13 cellular contexts compared by ENCODE assay signal in genomic region chr12:113463746-113464743, GRCh38. TPM values are rescaled to one million over a fixed set of nuclear protein-coding genes. Genes with fewer than 3 reads are reported as not detected.
DNase-seq lines count a peak whose midpoint lies in the region; ATAC-seq and TF ChIP-seq lines count a peak whose summit lies in the region.
"Had no signal": no experiment of that assay in that cellular context is flagged by ENCODE, and none has a peak within 500 bp of the region (broad histone marks: within the 10 kb centered on the region; RNA-seq: fewer than 3 reads in every experiment).

No MANE protein-coding gene starts in this region.

- H3K4me3 ChIP-seq in heart left ventricle (peak overlapping the region in 10 of 12 donors; percentile 18 to 40 (median 32)), suprapubic skin (peak overlapping the region; percentile 39)

- peaks cover 62% of the 10 kb centered on the region for H3K27me3 Mint-ChIP-seq in activated T-helper 2 cell treated with anti-CD3 and anti-CD28 coated beads, Interferon-gamma antibody, Interleukin-2, Interleukin-4, amounts not matched to agents 10 μg/mL and 5 μg/mL and 100 μg/mL, durations not matched to agents 14 hours and 24 hours and 36 hours (ENCODE audit: low read depth)

- H3K4me1 Mint-ChIP-seq in activated T-helper 2 cell treated with anti-CD3 and anti-CD28 coated beads, Interferon-gamma antibody, Interleukin-2, Interleukin-4, amounts not matched to agents 10 μg/mL and 5 μg/mL and 100 μg/mL, durations not matched to agents 14 hours and 24 hours and 36 hours (ENCODE audit: low read depth) = peaks cover 12% of the 10 kb centered on the region

- no peak for DNase-seq in heart left ventricle
- no peak for DNase-seq in left cardiac atrium
- DNase-seq in activated T-helper 2 cell treated with anti-CD3 and anti-CD28 coated beads, Interferon-gamma antibody, Interleukin-2, Interleukin-4, amounts not matched to agents 10 μg/mL and 5 μg/mL and 100 μg/mL, durations not matched to agents 14 hours and 24 hours and 36 hours (ENCODE audit: low spot score) = no peak
- DNase-seq in kidney tubule cell (ENCODE audit: low spot score) = peak; percentile 8
- no peak for DNase-seq in suprapubic skin (ENCODE audit: low spot score in 2 of 2)
- DNase-seq in germinal center (ENCODE audit: low spot score) = no peak
- DNase-seq: activated CD4-positive, CD25-positive, alpha-beta regulatory T cell; CD4-positive, CD25-positive, alpha-beta regulatory T cell had no signal

- TF ChIP-seq EP300 in suprapubic skin (IDR thresholded peaks at IDR 0.05) = no peak

- H3K9me3 ChIP-seq in heart left ventricle (no peaks in the 10 kb centered on the region), suprapubic skin (no peaks in the 10 kb centered on the region)

- TF ChIP-seq POLR2A in heart left ventricle (IDR thresholded peaks at IDR 0.05) (no peak), suprapubic skin (IDR thresholded peaks at IDR 0.05) (no peak)

- no peak overlapping the region for H3K4me3 Mint-ChIP-seq in activated T-helper 2 cell treated with anti-CD3 and anti-CD28 coated beads, Interferon-gamma antibody, Interleukin-2, Interleukin-4, amounts not matched to agents 10 μg/mL and 5 μg/mL and 100 μg/mL, durations not matched to agents 14 hours and 24 hours and 36 hours (ENCODE audit: low read depth)

- H3K36me3 Mint-ChIP-seq in activated T-helper 2 cell treated with anti-CD3 and anti-CD28 coated beads, Interferon-gamma antibody, Interleukin-2, Interleukin-4, amounts not matched to agents 10 μg/mL and 5 μg/mL and 100 μg/mL, durations not matched to agents 14 hours and 24 hours and 36 hours (ENCODE audit: low read depth) = no peaks in the 10 kb centered on the region
- H3K36me3 Mint-ChIP-seq: CD4-positive, CD25-positive, alpha-beta regulatory T cell had no signal

- intact Hi-C loops in heart left ventricle (cut with DNase I) = loop anchor here in 7 of 10 donors (2.0 to 5.0 kb wide), 3 partner anchors 447 to 449 kb away; no protein-coding TSS in a partner anchor
- intact Hi-C loops in left cardiac atrium (cut with DNase I) = loop anchor here in 1 of 2 donors (5.0 kb wide), 1 partner anchor 448 kb away; no protein-coding TSS in a partner anchor
- intact Hi-C loops in activated T-helper 2 cell treated with anti-CD3 and anti-CD28 coated beads, Interferon-gamma antibody, Interleukin-2, Interleukin-4, amounts not matched to agents 10 μg/mL and 5 μg/mL and 100 μg/mL, durations not matched to agents 14 hours and 24 hours and 36 hours (cut with micrococcal nuclease) = loop anchor here (1.0 to 5.0 kb wide), 4 partner anchors 7 to 1203 kb away; partner anchors contain the start of gene LHX5

- no peaks in the 10 kb centered on the region for H3K9me3 Mint-ChIP-seq in activated T-helper 2 cell treated with anti-CD3 and anti-CD28 coated beads, Interferon-gamma antibody, Interleukin-2, Interleukin-4, amounts not matched to agents 10 μg/mL and 5 μg/mL and 100 μg/mL, durations not matched to agents 14 hours and 24 hours and 36 hours

- peak overlapping the region; percentile 50 for H3K27ac Mint-ChIP-seq in activated T-helper 2 cell treated with anti-CD3 and anti-CD28 coated beads, Interferon-gamma antibody, Interleukin-2, Interleukin-4, amounts not matched to agents 10 μg/mL and 5 μg/mL and 100 μg/mL, durations not matched to agents 14 hours and 24 hours and 36 hours

- 1 to 2% (median 2%) methylated on average over 55 to 73 of the region's 73 CpGs for WGBS in heart left ventricle, 4 donors
- WGBS in suprapubic skin = 2% methylated on average over 61 of the region's 73 CpGs

- H3K27me3 ChIP-seq in heart left ventricle = peaks cover 64 to 97% (median 81%) of the 10 kb centered on the region in 9 donors
- H3K27me3 ChIP-seq in suprapubic skin = peaks cover 93% of the 10 kb centered on the region

- ATAC-seq in heart left ventricle (no peak), left cardiac atrium (no peak), GM21381 (IDR thresholded peaks at IDR 0.05; ENCODE audit: unreplicated experiment) (no peak), GM19455 (IDR thresholded peaks at IDR 0.05; ENCODE audit: unreplicated experiment) (no peak)
- ATAC-seq: sciatic nerve had no signal

- no peak for TF ChIP-seq CTCF in heart left ventricle (IDR thresholded peaks at IDR 0.05)
- TF ChIP-seq CTCF in suprapubic skin (IDR thresholded peaks at IDR 0.05) = no peak

- H3K36me3 ChIP-seq in heart left ventricle (no peaks in the 10 kb centered on the region), suprapubic skin (no peaks in the 10 kb centered on the region)
- H3K36me3 ChIP-seq: cardiac muscle cell had no signal

- H3K27ac ChIP-seq in heart left ventricle (no peak overlapping the region), suprapubic skin (no peak overlapping the region)
- H3K27ac ChIP-seq: cardiac muscle cell, KMS-11 had no signal

- H3K4me1 ChIP-seq in heart left ventricle (peaks cover 0 to 57% (median 39%) of the 10 kb centered on the region in 12 donors), suprapubic skin (peaks cover 53% of the 10 kb centered on the region)

RNA-seq across cellular contexts. Expression of gene LHX5, which starts 7.6 kb away (rescaled TPM):
- total RNA-seq in heart left ventricle (not detected), left cardiac atrium (not detected), suprapubic skin (not detected)
- not detected for polyA plus RNA-seq in heart left ventricle
- not detected in 2 replicates for total RNA-seq in activated T-helper 2 cell treated with anti-CD3 and anti-CD28 coated beads, Interferon-gamma antibody, Interleukin-2, Interleukin-4, amounts not matched to agents 10 μg/mL and 5 μg/mL and 100 μg/mL, durations not matched to agents 14 hours and 24 hours and 36 hours
- total RNA-seq: cardiac muscle cell; CD4-positive, CD25-positive, alpha-beta regulatory T cell; sciatic nerve had no signal
- polyA plus RNA-seq: cardiac muscle cell; CD4-positive, CD25-positive, alpha-beta regulatory T cell had no signal

RNA-seq across cellular contexts. Expression of gene SDSL, which starts 41.9 kb away (rescaled TPM):
- total RNA-seq in heart left ventricle = 10 to 100 TPM in 4 of 9 donors, 1 to 10 TPM in 5; 2.6 to 21.0 (median 7.9) TPM
- 1 to 10 TPM; 2.5 to 3.3 TPM for polyA plus RNA-seq in heart left ventricle
- 1 to 10 TPM; 4.2 to 7.0 TPM for total RNA-seq in left cardiac atrium
- total RNA-seq in activated T-helper 2 cell treated with anti-CD3 and anti-CD28 coated beads, Interferon-gamma antibody, Interleukin-2, Interleukin-4, amounts not matched to agents 10 μg/mL and 5 μg/mL and 100 μg/mL, durations not matched to agents 14 hours and 24 hours and 36 hours = 0.46 and 0.67 TPM in 2 replicates
- total RNA-seq in suprapubic skin = 1 to 10 TPM in 2 of 4 donors, under 1 TPM in 1, not detected in 1; 0.56 to 2.2 (median 1.2) TPM
- total RNA-seq: CD4-positive, CD25-positive, alpha-beta regulatory T cell had no signal
